Comparison of ENCODE assay signal across 19 cellular contexts in the genomic region with DNA sequence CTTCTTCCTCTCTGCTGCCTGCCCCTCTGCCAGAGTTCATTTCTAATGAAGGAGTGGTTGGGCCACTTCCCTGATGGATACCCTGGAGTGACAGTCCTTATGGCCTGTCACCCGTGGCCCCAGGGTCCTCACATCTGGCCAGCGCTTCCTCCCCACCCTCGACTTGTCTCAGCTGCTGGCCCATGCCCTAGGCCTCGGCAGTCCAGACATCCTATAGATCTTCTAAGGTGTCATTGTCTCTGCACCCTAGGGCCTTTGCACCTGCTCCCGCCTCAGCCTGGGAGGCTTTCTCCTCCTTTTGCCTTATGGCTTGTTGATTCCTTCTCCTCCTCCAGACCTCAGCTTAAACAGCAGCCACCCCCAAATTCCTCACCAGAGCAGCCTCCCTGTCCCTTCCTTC.
DNase-seq lines count a peak whose midpoint lies in the region; ATAC-seq and TF ChIP-seq lines count a peak whose summit lies in the region.
"Had no signal": no experiment of that assay in that cellular context is flagged by ENCODE, and none has a peak within 500 bp of the region (broad histone marks: within the 10 kb centered on the region; RNA-seq: fewer than 3 reads in every experiment).

No MANE protein-coding gene starts in this region.

- intact Hi-C loops in CD4-positive, alpha-beta T cell (cut with DNase I, micrococcal nuclease) = loop anchor here in 1 of 2 experiments (5.0 kb wide), 1 partner anchor 111 kb away; no protein-coding TSS in a partner anchor
- intact Hi-C loops in lower leg skin (cut with DNase I; ENCODE audit: low total_unique reads) = no loop called here

- H2BK15ac ChIP-seq in neuronal stem cell (ENCODE audit: low read length) = no peak overlapping the region

- no peak for TF ChIP-seq POLR2A in lower leg skin (IDR thresholded peaks at IDR 0.05)

- H3K4me3 Mint-ChIP-seq in CD4-positive, alpha-beta T cell = no peak overlapping the region
- H3K4me3 Mint-ChIP-seq in CD8-positive, alpha-beta memory T cell = peak overlapping the region in 1 of 7 donors; percentile 73
- H3K4me3 Mint-ChIP-seq in chondrocyte (ENCODE audit: unreplicated experiment) = no peak overlapping the region
- H3K4me3 Mint-ChIP-seq: H9 had no signal

- no peak overlapping the region for H2BK12ac ChIP-seq in neuronal stem cell (ENCODE audit: low read length)

- WGBS in neuronal stem cell (ENCODE audit: extremely low coverage in 2 of 2, insufficient read length in 2 of 2, insufficient replicate concordance in 1 of 2), 2 donors = no CpG with 5 or more reads among the region's 5 CpGs
- WGBS in lower leg skin, 2 donors = 88% methylated on average over 5 of the region's 5 CpGs

- no peak overlapping the region for H3K4me3 ChIP-seq in CD8-positive, alpha-beta memory T cell (ENCODE audit: low read length)
- H3K4me3 ChIP-seq in neuronal stem cell (ENCODE audit: low read length in 2 of 2) (no peak overlapping the region), lower leg skin (ENCODE audit: low read depth, poor library complexity, severe bottlenecking) (no peak overlapping the region)

- H3K9ac ChIP-seq in neuronal stem cell (ENCODE audit: low read depth, low read length, poor library complexity) = no peak overlapping the region
- H3K9ac ChIP-seq: KMS-11 had no signal

- no peaks in the 10 kb centered on the region for H3K79me1 ChIP-seq in neuronal stem cell (ENCODE audit: low read depth, low read length)

- no peaks in the 10 kb centered on the region for H3K27me3 ChIP-seq in CD4-positive, alpha-beta T cell (ENCODE audit: control insufficient read depth, insufficient read depth, low read length)
- no peaks in the 10 kb centered on the region for H3K27me3 ChIP-seq in CD8-positive, alpha-beta memory T cell (ENCODE audit: insufficient read depth, low read length, poor library complexity, severe bottlenecking)
- H3K27me3 ChIP-seq in neuronal stem cell (ENCODE audit: control insufficient read depth in 3 of 3, insufficient read depth in 3 of 3, low read depth in 1 of 3, low read length in 3 of 3) = no peaks in the 10 kb centered on the region
- H3K27me3 ChIP-seq: BE2C had no signal

- peaks cover 65% of the 10 kb centered on the region for H3K36me3 Mint-ChIP-seq in CD4-positive, alpha-beta T cell (ENCODE audit: low read depth)
- peaks cover 4 to 26% (median 6%) of the 10 kb centered on the region in 3 donors for H3K36me3 Mint-ChIP-seq in CD8-positive, alpha-beta memory T cell
- peaks cover 3% of the 10 kb centered on the region for H3K36me3 Mint-ChIP-seq in chondrocyte (ENCODE audit: low read depth)

- no peak overlapping the region for H3K23ac ChIP-seq in neuronal stem cell (ENCODE audit: low read depth, low read length, poor library complexity)

- peaks cover 18% of the 10 kb centered on the region for H3K4me1 ChIP-seq in CD8-positive, alpha-beta memory T cell (ENCODE audit: insufficient read depth, low read length)
- peaks cover 2% of the 10 kb centered on the region in 2 donors for H3K4me1 ChIP-seq in neuronal stem cell (ENCODE audit: control insufficient read depth in 2 of 2, insufficient read depth in 1 of 2, low read depth in 1 of 2, low read length in 2 of 2)
- H3K4me1 ChIP-seq: BE2C, Caco-2 had no signal

- no peak overlapping the region for H3K27ac ChIP-seq in CD4-positive, alpha-beta T cell (ENCODE audit: low read depth, low read length)
- no peak overlapping the region for H3K27ac ChIP-seq in CD8-positive, alpha-beta memory T cell (ENCODE audit: low read depth, low read length)
- H3K27ac ChIP-seq in neuronal stem cell (replicated peaks; ENCODE audit: low read length) = no peak overlapping the region
- H3K27ac ChIP-seq: KMS-11 had no signal

- no peak overlapping the region for H3K4ac ChIP-seq in neuronal stem cell (ENCODE audit: low read length)

- no peak overlapping the region for H2BK5ac ChIP-seq in neuronal stem cell (ENCODE audit: low read length)

- no peak overlapping the region for H2BK120ac ChIP-seq in neuronal stem cell (ENCODE audit: low read depth, low read length)

- H3K14ac ChIP-seq in neuronal stem cell (ENCODE audit: low read length) = no peak overlapping the region

- H3K27ac Mint-ChIP-seq in CD4-positive, alpha-beta T cell = peak overlapping the region; percentile 81
- H3K27ac Mint-ChIP-seq in CD8-positive, alpha-beta memory T cell = peak overlapping the region in 7 of 8 donors; percentile 9 to 94 (median 82)
- H3K27ac Mint-ChIP-seq in chondrocyte (ENCODE audit: unreplicated experiment) = no peak overlapping the region
- H3K27ac Mint-ChIP-seq: H9 had no signal

- TF ChIP-seq CTCF in CD4-positive, alpha-beta T cell (IDR thresholded peaks at IDR 0.05) = no peak
- TF ChIP-seq CTCF in chondrocyte (IDR thresholded peaks at IDR 0.05) = no peak
- TF ChIP-seq CTCF in omental fat pad (IDR thresholded peaks at IDR 0.05) = no peak
- TF ChIP-seq CTCF in lower leg skin (IDR thresholded peaks at IDR 0.05) = no peak

- no peaks in the 10 kb centered on the region for H3K9me3 Mint-ChIP-seq in CD4-positive, alpha-beta T cell
- no peaks in the 10 kb centered on the region for H3K9me3 Mint-ChIP-seq in CD8-positive, alpha-beta memory T cell
- peaks cover 8% of the 10 kb centered on the region for H3K9me3 Mint-ChIP-seq in chondrocyte (ENCODE audit: low read depth)

- peaks cover 4% of the 10 kb centered on the region for H3K36me3 ChIP-seq in CD8-positive, alpha-beta memory T cell (ENCODE audit: insufficient read depth, low read length)
- H3K36me3 ChIP-seq in neuronal stem cell (replicated peaks in 1 of 2; ENCODE audit: control insufficient read depth in 2 of 2, insufficient read depth in 2 of 2, low read length in 2 of 2) = peaks cover 0 to 9% of the 10 kb centered on the region in 2 donors
- H3K36me3 ChIP-seq: BE2C had no signal

- ATAC-seq in CD4-positive, alpha-beta T cell (ENCODE audit: poor library complexity) = no peak
- ATAC-seq in omental fat pad (ENCODE audit: low FRiP score) = no peak
- ATAC-seq: HepG2, Right ventricle myocardium inferior had no signal

- H3K4me1 Mint-ChIP-seq in CD4-positive, alpha-beta T cell (ENCODE audit: low read depth) = peaks cover 47% of the 10 kb centered on the region
- H3K4me1 Mint-ChIP-seq in CD8-positive, alpha-beta memory T cell = peaks cover 27 to 41% (median 34%) of the 10 kb centered on the region in 3 donors
- H3K4me1 Mint-ChIP-seq in chondrocyte (ENCODE audit: low read depth) = no peaks in the 10 kb centered on the region

- H4K8ac ChIP-seq in neuronal stem cell (ENCODE audit: low read depth, low read length) = no peak overlapping the region

- H4K91ac ChIP-seq in neuronal stem cell (ENCODE audit: low read depth, low read length, poor library complexity) = no peak overlapping the region

- no peak overlapping the region for H3K18ac ChIP-seq in neuronal stem cell (ENCODE audit: low read length)

- no peak overlapping the region for H2AFZ ChIP-seq in neuronal stem cell (ENCODE audit: low read length)

- no peaks in the 10 kb centered on the region for H3K9me3 ChIP-seq in CD4-positive, alpha-beta T cell (ENCODE audit: control insufficient read depth, low read length)
- no peaks in the 10 kb centered on the region for H3K9me3 ChIP-seq in CD8-positive, alpha-beta memory T cell (ENCODE audit: low read length)
- peaks cover 0 to 9% of the 10 kb centered on the region in 2 donors for H3K9me3 ChIP-seq in neuronal stem cell (replicated peaks in 1 of 2; ENCODE audit: control insufficient read depth in 2 of 2, insufficient read depth in 1 of 2, low read depth in 1 of 2, low read length in 2 of 2)
- H3K9me3 ChIP-seq: BE2C had no signal

- H3K27me3 Mint-ChIP-seq in CD4-positive, alpha-beta T cell = no peaks in the 10 kb centered on the region
- H3K27me3 Mint-ChIP-seq in CD8-positive, alpha-beta memory T cell = no peaks in the 10 kb centered on the region
- H3K27me3 Mint-ChIP-seq in chondrocyte (ENCODE audit: low read depth) = no peaks in the 10 kb centered on the region

- POLR2A ChIA-PET in CD4-positive, alpha-beta T cell (lab: Charles Lee) = no interaction called here
- POLR2A ChIA-PET in CD8-positive, alpha-beta memory T cell (lab: Charles Lee) = no interaction called here

- no peak overlapping the region for H3K4me2 ChIP-seq in neuronal stem cell (ENCODE audit: insufficient read depth, low read length, poor library complexity, severe bottlenecking)
- H3K4me2 ChIP-seq: KMS-11 had no signal

- CTCF ChIA-PET in CD4-positive, alpha-beta T cell (lab: Charles Lee) = interaction anchor here (1.1 to 2.7 kb wide), 2 partner anchors 13 to 215 kb away, joined by 3 to 15 read pairs; no protein-coding TSS in a partner anchor
- CTCF ChIA-PET in CD8-positive, alpha-beta memory T cell (lab: Charles Lee) = interaction anchor here (1.8 to 3.7 kb wide), 9 partner anchors 9 to 298 kb away, joined by 5 to 22 read pairs (median 13); partner anchors contain the start of gene APBA2

- peak overlapping the region; percentile 17 for H2AK5ac ChIP-seq in neuronal stem cell (ENCODE audit: low read depth, low read length)

- no peak for DNase-seq in CD4-positive, alpha-beta T cell
- no peak for DNase-seq in CD8-positive, alpha-beta memory T cell
- DNase-seq in chondrocyte (ENCODE audit: low spot score) = peak; percentile 60
- DNase-seq in neuronal stem cell (ENCODE audit: low spot score) = no peak
- no peak for DNase-seq in omental fat pad (ENCODE audit: low spot score)
- no peak for DNase-seq in lower leg skin (ENCODE audit: low spot score in 2 of 2)
- DNase-seq in putamen (ENCODE audit: low spot score) = no peak
- DNase-seq: BE2C, Caco-2, DMS53, H9, NCI-H1092, NCI-H1694, NCI-H2171 treated with DMSO at 0.1 percent for 48 hours, NCI-H510A, NCI-H82 had no signal
